8 cellular contexts compared by ENCODE assay signal in the genomic region with DNA sequence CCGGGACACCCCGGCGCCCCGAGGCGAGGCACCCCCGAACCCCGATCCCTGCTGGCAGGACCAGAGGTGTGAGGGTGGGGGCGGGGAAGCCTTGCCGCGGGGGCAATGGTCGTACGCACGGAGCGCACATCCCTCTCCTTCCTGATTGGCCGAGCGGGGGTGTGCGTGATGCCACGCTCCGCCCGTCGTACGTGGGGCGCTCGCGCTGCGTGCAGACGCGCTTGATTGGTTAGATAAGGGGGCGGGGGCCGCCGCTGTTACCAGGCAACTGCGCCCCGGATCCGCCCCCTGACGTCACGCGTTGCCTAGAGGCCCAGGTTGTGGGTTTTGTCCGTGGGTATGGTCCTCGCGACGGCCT. TPM values are rescaled to one million over a fixed set of nuclear protein-coding genes. Genes with fewer than 3 reads are reported as not detected.
A peak's percentile ranks its signal among the peaks of the same experiment; 100 is the strongest.
DNase-seq lines count a peak whose midpoint lies in the region; ATAC-seq and TF ChIP-seq lines count a peak whose summit lies in the region.
"Not testable (repeated sequence)": the region's sequence is repeated elsewhere in the genome, so short reads cannot be mapped to it uniquely, and the experiment has no call there.

No MANE protein-coding gene starts in this region.

- H3K9me3 Mint-ChIP-seq in central memory CD8-positive, alpha-beta T cell: not testable (repeated sequence)

- not testable (repeated sequence) for H3K4me1 ChIP-seq in smooth muscle cell (ENCODE audit: low read depth); tibial nerve

- DNase-seq in activated CD8-positive, alpha-beta memory T cell treated with anti-CD3 and anti-CD28 coated beads for 1 hour (ENCODE audit: extremely low read depth in 1 of 2, low read depth in 1 of 2): peak; percentile 79 to 81
- DNase-seq in central memory CD8-positive, alpha-beta T cell (ENCODE audit: low spot score in 2 of 2): peak; percentile 69 to 91
- DNase-seq in left lobe of liver (ENCODE audit: low spot score) (peak; percentile 97), tibial nerve (ENCODE audit: low spot score in 2 of 2) (peak; percentile 76 to 87)
- DNase-seq in smooth muscle cell (lab: John Stamatoyannopoulos, UW; ENCODE audit: unreplicated experiment): not testable (repeated sequence)

- not testable (repeated sequence) for H2AFZ ChIP-seq in smooth muscle cell (ENCODE audit: low read depth)

- H3K27ac Mint-ChIP-seq in central memory CD8-positive, alpha-beta T cell (ENCODE audit: low read depth): not testable (repeated sequence)

- H3K36me3 Mint-ChIP-seq in central memory CD8-positive, alpha-beta T cell (ENCODE audit: insufficient read depth): not testable (repeated sequence)

- H3K9me3 ChIP-seq in KOPT-K1 (ENCODE audit: insufficient read depth, low read length, poor library complexity, severe bottlenecking); smooth muscle cell (replicated peaks; ENCODE audit: low read depth); tibial nerve: not testable (repeated sequence)

- no CpG with 5 or more reads among the region's 41 CpGs for WGBS in smooth muscle cell (ENCODE audit: low lambda C conversion rate)
- WGBS in tibial nerve, 2 donors: no CpG with 5 or more reads among the region's 41 CpGs

- H3F3A ChIP-seq in smooth muscle cell (ENCODE audit: low read depth): not testable (repeated sequence)

- H3K4me3 Mint-ChIP-seq in central memory CD8-positive, alpha-beta T cell: peak overlapping the region; percentile 42

- H3K27me3 Mint-ChIP-seq in central memory CD8-positive, alpha-beta T cell: not testable (repeated sequence)

- ATAC-seq in HG02623 (IDR thresholded peaks at IDR 0.05; ENCODE audit: unreplicated experiment) (peak; percentile 93), left lobe of liver (peak; percentile 93)
- ATAC-seq in central memory CD8-positive, alpha-beta T cell (replicated peaks; ENCODE audit: extremely low read depth, poor library complexity, severe bottlenecking): peak; percentile 97

- H3K4me3 ChIP-seq in smooth muscle cell (peak overlapping the region; percentile 50), tibial nerve (peak overlapping the region; percentile 42 to 60 (median 51))

- H3K27me3 ChIP-seq in smooth muscle cell (ENCODE audit: low read depth); tibial nerve: not testable (repeated sequence)

- H3K4me2 ChIP-seq in smooth muscle cell: peak overlapping the region; percentile 72

- H3K9ac ChIP-seq in smooth muscle cell (ENCODE audit: low read depth): peak overlapping the region; percentile 92

- not testable (repeated sequence) for TF ChIP-seq CTCF in smooth muscle cell (IDR thresholded peaks at IDR 0.05; ENCODE audit: borderline replicate concordance, insufficient read depth, poor library complexity, severe bottlenecking); tibial nerve (IDR thresholded peaks at IDR 0.05)

- not testable (repeated sequence) for H3K4me1 Mint-ChIP-seq in central memory CD8-positive, alpha-beta T cell

- H3K36me3 ChIP-seq in KOPT-K1 (ENCODE audit: insufficient read depth, low read length); smooth muscle cell (ENCODE audit: low read depth); tibial nerve: not testable (repeated sequence)

- H3K27ac ChIP-seq in KOPT-K1 (ENCODE audit: low read depth, low read length, poor library complexity, severe bottlenecking) (peak overlapping the region; percentile 77), smooth muscle cell (ENCODE audit: low read depth) (peak overlapping the region; percentile 82), tibial nerve (peak overlapping the region; percentile 90 to 98 (median 94))

- H3K79me2 ChIP-seq in smooth muscle cell (ENCODE audit: low read depth): not testable (repeated sequence)

- not testable (repeated sequence) for H4K20me1 ChIP-seq in smooth muscle cell (ENCODE audit: low read depth)

- TF ChIP-seq POLR2A in GM18526 (IDR thresholded peaks at IDR 0.05; ENCODE audit: extremely low read depth, insufficient read length) (peak; percentile 34), tibial nerve (IDR thresholded peaks at IDR 0.05) (peak in 1 of 2 donors; percentile 25)

- TF ChIP-seq EP300 in tibial nerve (IDR thresholded peaks at IDR 0.05): not testable (repeated sequence)

RNA-seq across cellular contexts. Expression of gene GTF2IRD2B, which starts 0.5 kb away (rescaled TPM):
- total RNA-seq in left lobe of liver: 30.0 TPM
- 8.9 and 17.1 TPM in 2 replicates for total RNA-seq in smooth muscle cell
- polyA plus RNA-seq in smooth muscle cell: 16.5 and 21.1 TPM in 2 replicates
- total RNA-seq in tibial nerve: 10 to 100 TPM; 54.8 to 87.3 (median 72.3) TPM

RNA-seq across cellular contexts. Expression of gene RCC1L, which starts 19.3 kb away (rescaled TPM):
- total RNA-seq in left lobe of liver: 35.5 TPM
- total RNA-seq in smooth muscle cell: 20.4 and 23.7 TPM in 2 replicates
- 38.5 and 41.1 TPM in 2 replicates for polyA plus RNA-seq in smooth muscle cell
- total RNA-seq in tibial nerve: 10 to 100 TPM; 34.5 to 43.3 (median 38.2) TPM
